In the genomic region with DNA sequence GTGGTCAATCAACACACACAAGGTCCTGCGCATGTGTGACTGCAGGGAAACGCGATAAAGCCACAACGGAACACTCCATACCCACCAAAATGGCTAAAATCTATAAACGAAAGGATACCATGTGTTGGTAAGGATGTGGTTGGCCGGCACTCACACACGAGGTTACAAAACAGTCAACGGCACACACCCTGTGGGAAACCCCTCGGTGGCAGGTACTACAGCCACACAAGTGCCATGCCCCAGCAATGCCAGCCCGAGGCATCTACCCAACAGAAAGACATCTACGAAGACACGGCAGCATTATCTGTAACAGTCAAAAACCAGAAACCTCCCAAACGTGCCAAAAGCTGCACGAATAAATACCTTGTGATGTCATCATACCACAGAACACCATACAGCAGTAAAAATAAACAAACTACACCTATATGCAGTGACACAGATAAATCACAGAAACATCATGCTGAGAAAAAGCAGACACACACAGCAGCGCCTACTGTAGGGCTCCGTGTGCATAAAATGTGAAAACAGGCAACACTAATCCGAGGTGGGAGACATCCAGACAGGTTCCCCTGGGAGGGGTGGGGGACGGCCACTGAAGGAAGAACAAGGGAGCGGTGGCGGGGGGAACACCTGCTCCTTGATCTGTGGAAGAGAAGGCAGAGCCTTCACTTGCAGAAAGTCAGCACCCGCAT, we compare ENCODE assay signal across 17 cellular contexts. TPM values are rescaled to one million over a fixed set of nuclear protein-coding genes. Genes with fewer than 3 reads are reported as not detected.
A peak's percentile ranks its signal among the peaks of the same experiment; 100 is the strongest.
DNase-seq lines count a peak whose midpoint lies in the region; ATAC-seq, FAIRE-seq and TF ChIP-seq lines count a peak whose summit lies in the region.
"Had no signal": no experiment of that assay in that cellular context is flagged by ENCODE, and none has a peak within 500 bp of the region (broad histone marks: within the 10 kb centered on the region; RNA-seq: fewer than 3 reads in every experiment).

No MANE protein-coding gene starts in this region.

- H3K4me3 ChIP-seq in NB4 (ENCODE audit: low read depth, low read length) (no peak overlapping the region), sigmoid colon (no peak overlapping the region), kidney (ENCODE audit: low read length in 2 of 2) (no peak overlapping the region)
- H3K4me3 ChIP-seq: coronary artery, esophagus squamous epithelium had no signal

- no peak for DNase-seq in activated CD4-positive, CD25-positive, alpha-beta regulatory T cell (lab: John Stamatoyannopoulos, UW)
- DNase-seq in NB4 (ENCODE audit: low read depth) (peak; percentile 83), amniotic epithelial cell (ENCODE audit: low read depth) (peak; percentile 49), sigmoid colon (peak; percentile 70), kidney (no peak), NCI-H82 treated with DMSO at 0.1 percent for 48 hours (lab: John Stamatoyannopoulos, UW; ENCODE audit: unreplicated experiment) (no peak)
- DNase-seq: activated CD4-positive, alpha-beta T cell treated with anti-CD3 and anti-CD28 coated beads for 1 hour; esophagus squamous epithelium; MV-4-11; NCI-H2171 treated with DMSO at 0.1 percent for 48 hours; nephron progenitor cell; substantia nigra had no signal

- WGBS in sigmoid colon, 2 donors: 83 to 93% methylated on average over 21 of the region's 21 CpGs

- FAIRE-seq in kidney (lab: Jason Lieb, UNC): no peak

- H3K9me3 ChIP-seq in sigmoid colon (no peaks in the 10 kb centered on the region), kidney (ENCODE audit: control insufficient read depth in 1 of 2, low read length in 2 of 2) (no peaks in the 10 kb centered on the region)
- H3K9me3 ChIP-seq: esophagus squamous epithelium had no signal

- H3K36me3 ChIP-seq in sigmoid colon (no peaks in the 10 kb centered on the region), kidney (ENCODE audit: control insufficient read depth in 1 of 2, insufficient read depth in 2 of 2, low read length in 2 of 2) (no peaks in the 10 kb centered on the region)

- H3K27me3 ChIP-seq in sigmoid colon: no peaks in the 10 kb centered on the region
- H3K27me3 ChIP-seq: esophagus squamous epithelium had no signal

- TF ChIP-seq POLR2A in NB4 (IDR thresholded peaks at IDR 0.05; ENCODE audit: extremely low read depth, insufficient read length): no peak
- no peak for TF ChIP-seq POLR2A in sigmoid colon (IDR thresholded peaks at IDR 0.05)

- no peak overlapping the region for H3K9ac ChIP-seq in kidney (ENCODE audit: low read length in 2 of 2)

- H3K4me1 ChIP-seq in sigmoid colon (peaks cover 0 to 87% (median 67%) of the 10 kb centered on the region in 4 donors), kidney (ENCODE audit: control insufficient read depth in 1 of 2, insufficient read depth in 1 of 2, low read depth in 1 of 2, low read length in 2 of 2) (peaks cover 0 to 2% of the 10 kb centered on the region in 2 donors)

- TF ChIP-seq EP300 in sigmoid colon (IDR thresholded peaks at IDR 0.05): peak in 2 of 4 donors; percentile 50 to 70

- H3K27ac ChIP-seq in sigmoid colon (peak overlapping the region in 3 of 4 donors; percentile 96 to 97 (median 96)), kidney (ENCODE audit: low read depth in 2 of 2, low read length in 2 of 2) (no peak overlapping the region)
- H3K27ac ChIP-seq: 22Rv1, coronary artery, esophagus squamous epithelium had no signal

- TF ChIP-seq CTCF in NB4 (IDR thresholded peaks at IDR 0.05; ENCODE audit: low read depth, low read length) (peak; percentile 24), sigmoid colon (IDR thresholded peaks at IDR 0.05) (no peak), kidney (IDR thresholded peaks at IDR 0.05; ENCODE audit: borderline replicate concordance, extremely low read depth, insufficient read depth) (no peak)

- intact Hi-C loops in sigmoid colon (cut with DNase I): no loop called here
- intact Hi-C loops in kidney (cut with DNase I): no loop called here

- peak; percentile 53 to 75 for ATAC-seq in activated CD4-positive, CD25-positive, alpha-beta regulatory T cell treated with anti-CD3 and anti-CD28 coated beads, Interleukin-2, amount 50 U/mL, for 24 hours
- ATAC-seq in GM21786 (IDR thresholded peaks at IDR 0.05; ENCODE audit: unreplicated experiment): no peak
- ATAC-seq: left colon had no signal

RNA-seq across cellular contexts. Expression of a gene that starts 36.7 kb away (rescaled TPM):
- total RNA-seq in sigmoid colon: 100 to 1,000 TPM in 3 of 4 donors, 10 to 100 TPM in 1; 77.0 to 196 (median 139) TPM
- 10 to 100 TPM in 1 of 3 donors, 1 to 10 TPM in 2; 1.8 to 16.4 (median 3.0) TPM for polyA plus RNA-seq in sigmoid colon
- 56.8 TPM for total RNA-seq in kidney
- polyA plus RNA-seq in kidney (ENCODE audit: insufficient read depth, low read depth, low replicate concordance): 2.2 TPM

Comparison
In these comparisons a context has a peak if more than half of its experiments do, and no peak if none do; other contexts are left out.
1. DNase-seq: peak in NB4 (single experiment), amniotic epithelial cell (single experiment) and sigmoid colon (single experiment); none in activated CD4-positive, CD25-positive, alpha-beta regulatory T cell (0 of 4), kidney (single experiment) and NCI-H82 treated with DMSO at 0.1 percent for 48 hours (single experiment).
2. H3K27ac ChIP-seq: peak in sigmoid colon (3 of 4); none in kidney (0 of 2).